ENCODE assay signal across 8 cellular contexts in genomic region chr4:183506389-183506735, GRCh38. TPM values are rescaled to one million over a fixed set of nuclear protein-coding genes. Genes with fewer than 3 reads are reported as not detected.
DNase-seq lines count a peak whose midpoint lies in the region; ATAC-seq, FAIRE-seq and TF ChIP-seq lines count a peak whose summit lies in the region.

No MANE protein-coding gene starts in this region.

- 0 to 2% (median 0%) methylated on average over 11 to 14 of the region's 14 CpGs for WGBS in heart left ventricle, 4 donors
- WGBS in mesenchymal stem cell = 10% methylated on average over 4 of the region's 14 CpGs

- TF ChIP-seq POLR2A in heart left ventricle (IDR thresholded peaks at IDR 0.05) = no peak

- H3K36me3 Mint-ChIP-seq in MCF 10A (ENCODE audit: insufficient read depth, unreplicated experiment) = peaks cover 13% of the 10 kb centered on the region

- no peaks in the 10 kb centered on the region for H3K27me3 ChIP-seq in heart left ventricle
- H3K27me3 ChIP-seq in mesenchymal stem cell (ENCODE audit: control insufficient read depth in 1 of 2, insufficient read depth in 1 of 2, low read length in 2 of 2) = no peaks in the 10 kb centered on the region
- no peaks in the 10 kb centered on the region for H3K27me3 ChIP-seq in upper lobe of right lung

- H3K79me1 ChIP-seq in mesenchymal stem cell (replicated peaks; ENCODE audit: low read length, poor library complexity, severe bottlenecking) = peaks cover 8% of the 10 kb centered on the region

- no peak overlapping the region for H2BK15ac ChIP-seq in mesenchymal stem cell (ENCODE audit: low read depth, poor library complexity, severe bottlenecking)

- H3K4me3 ChIP-seq in heart left ventricle (peak overlapping the region; percentile 70 to 97 (median 90)), mesenchymal stem cell (ENCODE audit: insufficient read depth in 1 of 2, low read depth in 1 of 2, low read length in 2 of 2) (peak overlapping the region; percentile 98 to 99), upper lobe of right lung (peak overlapping the region; percentile 100)

- H2BK12ac ChIP-seq in mesenchymal stem cell (ENCODE audit: low read length in 2 of 2) = no peak overlapping the region

- POLR2A ChIA-PET in MCF 10A (lab: Yijun Ruan, JAX) = interaction anchor here (0.8 to 3.9 kb wide), 13 partner anchors 8 to 758 kb away, joined by 3 to 37 read pairs (median 3); partner anchors contain the start of genes CDKN2AIP, RWDD4 and TRAPPC11

- H2BK120ac ChIP-seq in mesenchymal stem cell (ENCODE audit: low read depth, low read length) = no peak overlapping the region

- no peak overlapping the region for H3K18ac ChIP-seq in mesenchymal stem cell (ENCODE audit: low read depth in 1 of 2, low read length in 2 of 2)

- no peak for TF ChIP-seq CTCF in heart left ventricle (IDR thresholded peaks at IDR 0.05)
- no peak for TF ChIP-seq CTCF in MCF 10A (IDR thresholded peaks at IDR 0.05; ENCODE audit: unreplicated experiment)
- no peak for TF ChIP-seq CTCF in upper lobe of right lung (IDR thresholded peaks at IDR 0.05)

- H3K27me3 Mint-ChIP-seq in MCF 10A (ENCODE audit: insufficient read depth, unreplicated experiment) = no peaks in the 10 kb centered on the region

- no peak overlapping the region for H3K4ac ChIP-seq in mesenchymal stem cell (ENCODE audit: low read depth in 1 of 2, low read length in 2 of 2)

- no peak overlapping the region for H4K91ac ChIP-seq in mesenchymal stem cell (ENCODE audit: low read length)

- peak overlapping the region; percentile 95 for H3K27ac Mint-ChIP-seq in MCF 10A (ENCODE audit: low read depth, unreplicated experiment)

- H3K9me3 ChIP-seq in heart left ventricle = no peaks in the 10 kb centered on the region
- H3K9me3 ChIP-seq in mesenchymal stem cell (ENCODE audit: control insufficient read depth, low read length) = no peaks in the 10 kb centered on the region
- no peaks in the 10 kb centered on the region for H3K9me3 ChIP-seq in upper lobe of right lung

- ATAC-seq in heart left ventricle (no peak), Right ventricle myocardium inferior (no peak), upper lobe of right lung (no peak), GM21447 (IDR thresholded peaks at IDR 0.05; ENCODE audit: unreplicated experiment) (no peak)

- DNase-seq in heart left ventricle = no peak
- no peak for DNase-seq in Right ventricle myocardium inferior (ENCODE audit: missing footprints)
- DNase-seq in MCF 10A (ENCODE audit: unreplicated experiment) = no peak
- DNase-seq in mesenchymal stem cell = no peak
- no peak for DNase-seq in upper lobe of right lung
- no peak for DNase-seq in NCI-H1694 treated with DMSO at 0.1 percent for 48 hours (lab: John Stamatoyannopoulos, UW)
- DNase-seq in frontal cortex (ENCODE audit: low spot score in 2 of 2) = no peak

- peaks cover 0 to 39% (median 11%) of the 10 kb centered on the region in 12 donors for H3K4me1 ChIP-seq in heart left ventricle
- peaks cover 3% of the 10 kb centered on the region for H3K4me1 ChIP-seq in mesenchymal stem cell (ENCODE audit: control insufficient read depth, insufficient read depth, low read depth, low read length)
- peaks cover 31% of the 10 kb centered on the region for H3K4me1 ChIP-seq in upper lobe of right lung

- no peaks in the 10 kb centered on the region for H3K9me3 Mint-ChIP-seq in MCF 10A (ENCODE audit: unreplicated experiment)

- no peak overlapping the region for H3K14ac ChIP-seq in mesenchymal stem cell (ENCODE audit: low read length in 2 of 2)

- peaks cover 11% of the 10 kb centered on the region for H3K4me1 Mint-ChIP-seq in MCF 10A (ENCODE audit: insufficient read depth, unreplicated experiment)

- H4K8ac ChIP-seq in mesenchymal stem cell (ENCODE audit: low read length) = no peak overlapping the region

- no peak overlapping the region for H2AFZ ChIP-seq in mesenchymal stem cell (ENCODE audit: low read depth, low read length)

- FAIRE-seq in frontal cortex (lab: Jason Lieb, UNC) = no peak

- no peak overlapping the region for H2BK5ac ChIP-seq in mesenchymal stem cell (ENCODE audit: low read depth, low read length, poor library complexity, severe bottlenecking)

- H3K23ac ChIP-seq in mesenchymal stem cell (ENCODE audit: low read length in 2 of 2) = no peak overlapping the region

- intact Hi-C loops in heart left ventricle (cut with DNase I) = loop anchor here in 7 of 10 donors (1.0 to 10.0 kb wide), 4 partner anchors 62 to 151 kb away; partner anchors contain the start of genes RWDD4 (in 5 of the 7), TRAPPC11 (in 5 of the 7) and CDKN2AIP (in 2 of the 7)
- intact Hi-C loops in Right ventricle myocardium inferior (cut with DNase I) = loop anchor here (5.0 kb wide), 1 partner anchor 216 kb away; no protein-coding TSS in a partner anchor
- intact Hi-C loops in MCF 10A (cut with micrococcal nuclease) = no loop called here
- intact Hi-C loops in upper lobe of right lung (cut with DNase I) = no loop called here

- H3K36me3 ChIP-seq in heart left ventricle (peaks cover 0 to 14% (median 12%) of the 10 kb centered on the region in 9 donors), mesenchymal stem cell (ENCODE audit: control insufficient read depth in 1 of 2, insufficient read depth in 2 of 2, low read depth in 1 of 2, low read length in 2 of 2) (peaks cover 5 to 11% of the 10 kb centered on the region in 2 experiments), upper lobe of right lung (peaks cover 9% of the 10 kb centered on the region)

- H2AK5ac ChIP-seq in mesenchymal stem cell (ENCODE audit: low read length, severe bottlenecking) = no peak overlapping the region

- H3K9ac ChIP-seq in mesenchymal stem cell (ENCODE audit: low read length) = peak overlapping the region; percentile 94

- peak overlapping the region; percentile 81 to 99 (median 96) for H3K27ac ChIP-seq in heart left ventricle
- no peak overlapping the region for H3K27ac ChIP-seq in mesenchymal stem cell (ENCODE audit: low read length, poor library complexity, severe bottlenecking)
- peak overlapping the region; percentile 99 for H3K27ac ChIP-seq in upper lobe of right lung

- CTCF ChIA-PET in MCF 10A (lab: Yijun Ruan, JAX) = no interaction called here

- peak overlapping the region; percentile 85 for H3K4me3 Mint-ChIP-seq in MCF 10A (ENCODE audit: unreplicated experiment)

- peak overlapping the region; percentile 70 for H3K4me2 ChIP-seq in mesenchymal stem cell (ENCODE audit: low read length, poor library complexity, severe bottlenecking)

- BruUV-seq in MCF 10A (replicated peaks; lab: Mats Ljungman, UMichigan) = TSS peak; percentile 66

RNA-seq across cellular contexts. Expression of gene ING2, which starts 1.5 kb away (rescaled TPM):
- total RNA-seq in heart left ventricle (1 to 10 TPM; 3.6 to 6.9 (median 5.4) TPM), Right ventricle myocardium inferior (6.5 TPM), MCF 10A (2022) (7.1 and 10.5 TPM in 2 replicates), upper lobe of right lung (8.7 TPM), frontal cortex (16.3 TPM)
- 10 to 100 TPM in 1 of 2 donors, 1 to 10 TPM in 1; 2.9 to 10.9 TPM for polyA plus RNA-seq in heart left ventricle
- 20.8 TPM for polyA plus RNA-seq in mesenchymal stem cell (2013, experiment 1 of 2)
- 20.9 TPM for polyA plus RNA-seq in mesenchymal stem cell (2013, experiment 2 of 2)

Comparison
In these comparisons a context has a peak if more than half of its experiments do, and no peak if none do; other contexts are left out.
1. intact Hi-C loops: an anchor here in heart left ventricle (1.0 to 10.0 kb wide) and Right ventricle myocardium inferior (5.0 kb wide); none called in MCF 10A and upper lobe of right lung.